Comparison of ENCODE assay signal across 15 cellular contexts in genomic region chr14:90999299-90999698, GRCh38.
DNase-seq lines count a peak whose midpoint lies in the region; TF ChIP-seq lines count a peak whose summit lies in the region.
"Had no signal": no experiment of that assay in that cellular context is flagged by ENCODE, and none has a peak within 500 bp of the region (broad histone marks: within the 10 kb centered on the region; RNA-seq: fewer than 3 reads in every experiment).

No MANE protein-coding gene starts in this region.

- H3K36me3 ChIP-seq in mesodermal cell (ENCODE audit: control insufficient read depth, insufficient read depth, low read length) (no peaks in the 10 kb centered on the region), stomach smooth muscle (ENCODE audit: control insufficient read depth in 2 of 2, insufficient read depth in 2 of 2, low read length in 2 of 2) (no peaks in the 10 kb centered on the region), BE2C (no peaks in the 10 kb centered on the region)
- H3K36me3 ChIP-seq: brain microvascular endothelial cell had no signal

- H3K9ac ChIP-seq in stomach smooth muscle (ENCODE audit: low read length in 2 of 2) = peak overlapping the region in 1 of 2 donors; percentile 44
- H3K9ac ChIP-seq: GM23248, SK-N-SH had no signal

- H3K27ac ChIP-seq in mesodermal cell (ENCODE audit: low read depth, low read length, severe bottlenecking) (peak overlapping the region; percentile 36), stomach smooth muscle (ENCODE audit: low read length) (peak overlapping the region; percentile 64)
- H3K27ac ChIP-seq: brain microvascular endothelial cell, GM23248 had no signal

- DNase-seq in NCI-H2107 treated with DMSO at 0.1 percent for 48 hours (lab: John Stamatoyannopoulos, UW; ENCODE audit: unreplicated experiment) = peak; percentile 72
- peak; percentile 19 for DNase-seq in cerebellar cortex (ENCODE audit: low spot score)
- no peak for DNase-seq in DMS153 treated with DMSO at 0.1 percent for 48 hours (lab: John Stamatoyannopoulos, UW; ENCODE audit: unreplicated experiment)
- no peak for DNase-seq in SIG-M5 treated with dmso at 0.1 percent for 504 hours (lab: John Stamatoyannopoulos, UW; ENCODE audit: unreplicated experiment)
- no peak for DNase-seq in BE2C
- DNase-seq: activated gamma-delta T cell; brain microvascular endothelial cell; CD4-positive, alpha-beta T cell; effector CD8-positive, alpha-beta T cell; GM23248; mesenchymal stem cell; NCI-H226; SK-N-SH had no signal

- H3K4me1 ChIP-seq in mesodermal cell (ENCODE audit: control insufficient read depth, insufficient read depth, low read length, poor library complexity, severe bottlenecking) = peaks cover 2% of the 10 kb centered on the region
- peaks cover 11% of the 10 kb centered on the region for H3K4me1 ChIP-seq in stomach smooth muscle (ENCODE audit: control insufficient read depth, insufficient read depth, low read length)
- no peaks in the 10 kb centered on the region for H3K4me1 ChIP-seq in BE2C

- H3K27me3 ChIP-seq in stomach smooth muscle (ENCODE audit: control insufficient read depth in 1 of 2, insufficient read depth in 2 of 2, low read length in 2 of 2) (no peaks in the 10 kb centered on the region), BE2C (no peaks in the 10 kb centered on the region)
- H3K27me3 ChIP-seq: brain microvascular endothelial cell had no signal

- WGBS in mesodermal cell (ENCODE audit: insufficient coverage in 2 of 2), 2 experiments = 53 to 80% methylated on average over 4 of the region's 4 CpGs

- H3K4me3 ChIP-seq in mesodermal cell (ENCODE audit: extremely low read depth, insufficient read depth, low read length, poor library complexity, severe bottlenecking) (no peak overlapping the region), stomach smooth muscle (ENCODE audit: low read length in 2 of 2) (peak overlapping the region in 1 of 2 donors; percentile 8), BE2C (ENCODE audit: low read depth, low read length) (no peak overlapping the region)
- H3K4me3 ChIP-seq: GM23248 had no signal

- H3K9me3 ChIP-seq in mesodermal cell (ENCODE audit: control insufficient read depth, low read length) (no peaks in the 10 kb centered on the region), stomach smooth muscle (ENCODE audit: control insufficient read depth in 2 of 2, low read length in 2 of 2) (no peaks in the 10 kb centered on the region), BE2C (no peaks in the 10 kb centered on the region)
- H3K9me3 ChIP-seq: SK-N-SH had no signal

- TF ChIP-seq CTCF in BE2C (IDR thresholded peaks at IDR 0.05; ENCODE audit: low read depth, low read length) = no peak

Comparison
In these comparisons a context has a peak if more than half of its experiments do, and no peak if none do; other contexts are left out.
1. DNase-seq: peak in NCI-H2107 treated with DMSO at 0.1 percent for 48 hours (single experiment) and cerebellar cortex (single experiment); none in DMS153 treated with DMSO at 0.1 percent for 48 hours (single experiment), SIG-M5 treated with dmso at 0.1 percent for 504 hours (single experiment) and BE2C (single experiment).